32 cellular contexts compared by ENCODE assay signal in genomic region chr10:19290770-19291169, GRCh38.
"Had no signal": no experiment of that assay in that cellular context is flagged by ENCODE, and none has a peak within 500 bp of the region (broad histone marks: within the 10 kb centered on the region; RNA-seq: fewer than 3 reads in every experiment).

No MANE protein-coding gene starts in this region.

- H3K4me1 ChIP-seq: esophagus squamous epithelium, heart right ventricle, neural progenitor cell, psoas muscle, sigmoid colon, spleen, suprapubic skin, upper lobe of right lung, uterus had no signal

- H3K9ac ChIP-seq: neural progenitor cell had no signal

- H3K4me3 ChIP-seq: esophagus squamous epithelium, heart right ventricle, lung, neural progenitor cell, psoas muscle, sigmoid colon, spleen, suprapubic skin, transverse colon, upper lobe of right lung, uterus had no signal

- H3K9me3 ChIP-seq: esophagus squamous epithelium, heart right ventricle, psoas muscle, sigmoid colon, suprapubic skin, transverse colon, upper lobe of right lung, uterus had no signal

- H2AFZ ChIP-seq: neural progenitor cell had no signal

- H3K36me3 ChIP-seq: esophagus squamous epithelium, heart right ventricle, neural progenitor cell, sigmoid colon, spleen, suprapubic skin, transverse colon, upper lobe of right lung, uterus had no signal

- H3K27ac ChIP-seq: esophagus squamous epithelium, heart right ventricle, neural progenitor cell, psoas muscle, sigmoid colon, spleen, suprapubic skin, upper lobe of right lung, uterus had no signal

- DNase-seq: cortex of kidney; effector memory CD8-positive, alpha-beta T cell; erythroblast; esophagus squamous epithelium; foreskin melanocyte; glutamatergic neuron; heart right ventricle; hypothalamus; immature natural killer cell; islet precursor cell; kidney glomerular epithelial cell; left ventricle myocardium superior; naive B cell; nucleus accumbens; posterior cingulate gyrus; psoas muscle; right cardiac atrium; sigmoid colon; spleen; stimulated activated CD4-positive, alpha-beta T cell treated with anti-CD3 and anti-CD28 coated beads, Interleukin-15, amount 100 ng/mL, for 24 hours; stimulated activated CD4-positive, alpha-beta T cell treated with anti-CD3 and anti-CD28 coated beads, Interleukin-2, amount 100 ng/mL, for 48 hours; stimulated activated CD8-positive, alpha-beta memory T cell treated with anti-CD3 and anti-CD28 coated beads, Interleukin-4, amount 100 ng/mL, for 48 hours; stimulated activated naive CD4-positive, alpha-beta T cell; stimulated activated naive CD8-positive, alpha-beta T cell treated with anti-CD3 and anti-CD28 coated beads, Interleukin-15, amount 100 ng/mL, for 72 hours; transverse colon; upper lobe of right lung; uterus had no signal

- ATAC-seq: effector memory CD8-positive, alpha-beta T cell; heart right ventricle; left ventricle myocardium superior; natural killer cell treated with Interleukin-12 subunit alpha and Interleukin-12 subunit beta and Interleukin-15 and Interleukin-18, amount 100 ng/mL, for 72 hours; psoas muscle; right cardiac atrium; stimulated activated naive CD8-positive, alpha-beta T cell treated with anti-CD3 and anti-CD28 coated beads, Interleukin-15, amount 100 ng/mL, for 72 hours; upper lobe of right lung had no signal

- H3K4me2 ChIP-seq: neural progenitor cell had no signal

- H3K27me3 ChIP-seq: esophagus squamous epithelium, heart right ventricle, neural progenitor cell, sigmoid colon, spleen, suprapubic skin, transverse colon, upper lobe of right lung, uterus had no signal

- FAIRE-seq: endometrium had no signal
